Comparison of ENCODE assay signal across 1 cellular context in genomic region chr7:99204078-99204477, GRCh38.
TF ChIP-seq lines count a peak whose summit lies in the region.

No MANE protein-coding gene starts in this region.

TF ChIP-seq in IMR-90, 13 proteins besides CTCF, POLR2A, EP300 and RAD21:
- no peak for TF ChIP-seq SMC3 (IDR thresholded peaks at IDR 0.05; ENCODE audit: low read depth, low read length)
